ENCODE assay signal across 33 cellular contexts in genomic region chr17:40148527-40148926, GRCh38. TPM values are rescaled to one million over a fixed set of nuclear protein-coding genes. Genes with fewer than 3 reads are reported as not detected.
A peak's percentile ranks its signal among the peaks of the same experiment; 100 is the strongest.
DNase-seq lines count a peak whose midpoint lies in the region; ATAC-seq lines count a peak whose summit lies in the region.
"Had no signal": no experiment of that assay in that cellular context is flagged by ENCODE, and none has a peak within 500 bp of the region (broad histone marks: within the 10 kb centered on the region; RNA-seq: fewer than 3 reads in every experiment).

No MANE protein-coding gene starts in this region.

- no peak overlapping the region for H2AK5ac ChIP-seq in trophoblast cell (ENCODE audit: low read length)

- WGBS in trophoblast cell (ENCODE audit: extremely low coverage, insufficient coverage, insufficient read length): no CpG with 5 or more reads among the region's 3 CpGs

- H4K12ac ChIP-seq in trophoblast cell (ENCODE audit: low read depth, low read length): no peak overlapping the region

- no peak for DNase-seq in activated CD4-positive, alpha-beta T cell treated with anti-CD3 and anti-CD28 coated beads for 36 hours
- no peak for DNase-seq in activated CD4-positive, alpha-beta T cell treated with anti-CD3 and anti-CD28 coated beads for 4 hours
- no peak for DNase-seq in CD8-positive, alpha-beta memory T cell
- no peak for DNase-seq in trophoblast cell
- DNase-seq in DMS79 treated with DMSO at 0.1 percent for 48 hours (lab: John Stamatoyannopoulos, UW): no peak
- DNase-seq in iPS-NIHi7 (ENCODE audit: extremely low spot score): no peak
- DNase-seq: 8988T; activated CD4-positive, alpha-beta T cell treated with anti-CD3 and anti-CD28 coated beads, Interleukin-2, amount 50 U/mL, for 1 hour; activated CD8-positive, alpha-beta memory T cell treated with anti-CD3 and anti-CD28 coated beads, Interleukin-2, amount 50 U/mL, for 4 hours; activated effector memory CD4-positive, alpha-beta T cell treated with anti-CD3 and anti-CD28 coated beads, Interleukin-2, amount 50 U/mL, for 16 hours; amniotic stem cell; C1 segment of cervical spinal cord; Caco-2; DMS53; foreskin melanocyte; NCI-H1417 treated with DMSO at 0.1 percent for 48 hours; NCI-H2081; NCI-H69; nucleus accumbens; SHP77; stimulated activated CD4-positive, alpha-beta T cell treated with anti-CD3 and anti-CD28 coated beads, Interleukin-12 subunit alpha, Interleukin-12 subunit beta, amount 100 ng/mL, for 4 hours; stimulated activated CD4-positive, alpha-beta T cell treated with anti-CD3 and anti-CD28 coated beads, Interleukin-2, amount 100 ng/mL, for 48 hours; T1000; transverse colon; WERI-Rb-1 had no signal

- H4K8ac ChIP-seq in trophoblast cell (ENCODE audit: low read depth, low read length): no peak overlapping the region

- H3K4me1 ChIP-seq in CD8-positive, alpha-beta memory T cell (ENCODE audit: insufficient read depth, low read length): peaks cover 6% of the 10 kb centered on the region
- H3K4me1 ChIP-seq in trophoblast cell (ENCODE audit: control insufficient read depth in 1 of 2, insufficient read depth in 2 of 2, low read length in 2 of 2): no peaks in the 10 kb centered on the region
- H3K4me1 ChIP-seq: Caco-2 had no signal

- H3K4me2 ChIP-seq in trophoblast cell (ENCODE audit: low read length): no peak overlapping the region

- no peak overlapping the region for H3K27ac ChIP-seq in CD8-positive, alpha-beta memory T cell (ENCODE audit: low read depth, low read length)
- no peak overlapping the region for H3K27ac ChIP-seq in trophoblast cell (ENCODE audit: low read depth, low read length)
- H3K27ac ChIP-seq: transverse colon, WERI-Rb-1 had no signal

- H3K9me3 Mint-ChIP-seq in activated CD4-positive, alpha-beta T cell treated with anti-CD3 and anti-CD28 coated beads for 36 hours (ENCODE audit: low read depth): peaks cover 2% of the 10 kb centered on the region
- no peaks in the 10 kb centered on the region for H3K9me3 Mint-ChIP-seq in CD8-positive, alpha-beta memory T cell
- no peaks in the 10 kb centered on the region for H3K9me3 Mint-ChIP-seq in activated naive CD8-positive, alpha-beta T cell (ENCODE audit: low read depth)
- H3K9me3 Mint-ChIP-seq: brain had no signal

- no peak overlapping the region for H2AFZ ChIP-seq in trophoblast cell (ENCODE audit: insufficient read depth, low read length, poor library complexity)

- H3K9ac ChIP-seq in trophoblast cell (ENCODE audit: low read length): no peak overlapping the region

- no peaks in the 10 kb centered on the region for H3K27me3 Mint-ChIP-seq in activated CD4-positive, alpha-beta T cell treated with anti-CD3 and anti-CD28 coated beads for 36 hours
- no peaks in the 10 kb centered on the region for H3K27me3 Mint-ChIP-seq in CD8-positive, alpha-beta memory T cell
- H3K27me3 Mint-ChIP-seq in activated naive CD8-positive, alpha-beta T cell: no peaks in the 10 kb centered on the region
- H3K27me3 Mint-ChIP-seq: brain, progenitor cell of endocrine pancreas had no signal

- POLR2A ChIA-PET in activated CD4-positive, alpha-beta T cell treated with anti-CD3 and anti-CD28 coated beads for 36 hours (lab: Charles Lee): interaction anchor here (0.6 to 1.2 kb wide), 3 partner anchors 10 to 27 kb away, joined by 4 to 7 read pairs (median 5); no protein-coding TSS in a partner anchor
- POLR2A ChIA-PET in CD8-positive, alpha-beta memory T cell (lab: Charles Lee): interaction anchor here (0.6 to 0.9 kb wide), 3 partner anchors 8 to 127 kb away, joined by 3 to 5 read pairs (median 3); partner anchors contain the start of gene CASC3

- H3K23ac ChIP-seq in trophoblast cell (ENCODE audit: low read length): peak overlapping the region; percentile 96

- ATAC-seq in activated CD4-positive, alpha-beta T cell treated with anti-CD3 and anti-CD28 coated beads for 36 hours: no peak
- no peak for ATAC-seq in HG02759 (IDR thresholded peaks at IDR 0.05; ENCODE audit: unreplicated experiment)
- ATAC-seq: HepG2, Panc1, sciatic nerve had no signal

- no peak overlapping the region for H3K4ac ChIP-seq in trophoblast cell (ENCODE audit: low read depth, low read length)

- no peak overlapping the region for H2BK5ac ChIP-seq in trophoblast cell (ENCODE audit: low read depth, low read length, poor library complexity)

- H3K27ac Mint-ChIP-seq in activated CD4-positive, alpha-beta T cell treated with anti-CD3 and anti-CD28 coated beads for 36 hours: peak overlapping the region; percentile 55
- H3K27ac Mint-ChIP-seq in CD8-positive, alpha-beta memory T cell: peak overlapping the region in 5 of 8 donors; percentile 39 to 86 (median 79)
- peak overlapping the region; percentile 46 for H3K27ac Mint-ChIP-seq in activated naive CD8-positive, alpha-beta T cell
- H3K27ac Mint-ChIP-seq: progenitor cell of endocrine pancreas had no signal

- H3K79me2 ChIP-seq in trophoblast cell (ENCODE audit: control insufficient read depth, insufficient read depth, low read length, poor library complexity): no peaks in the 10 kb centered on the region

- no peak overlapping the region for H3K14ac ChIP-seq in trophoblast cell (ENCODE audit: low read length)

- H3K36me3 Mint-ChIP-seq in activated CD4-positive, alpha-beta T cell treated with anti-CD3 and anti-CD28 coated beads for 36 hours (ENCODE audit: low read depth): peaks cover 47% of the 10 kb centered on the region
- peaks cover 0 to 65% (median 16%) of the 10 kb centered on the region in 3 donors for H3K36me3 Mint-ChIP-seq in CD8-positive, alpha-beta memory T cell
- peaks cover 7% of the 10 kb centered on the region for H3K36me3 Mint-ChIP-seq in activated naive CD8-positive, alpha-beta T cell

- H3K79me1 ChIP-seq in trophoblast cell (ENCODE audit: low read length): no peaks in the 10 kb centered on the region

- H2BK120ac ChIP-seq in trophoblast cell (ENCODE audit: insufficient read depth, low read length, poor library complexity): no peak overlapping the region

- H3K27me3 ChIP-seq in CD8-positive, alpha-beta memory T cell (ENCODE audit: insufficient read depth, low read length, poor library complexity, severe bottlenecking): no peaks in the 10 kb centered on the region
- no peaks in the 10 kb centered on the region for H3K27me3 ChIP-seq in trophoblast cell (ENCODE audit: insufficient read depth, low read length)
- H3K27me3 ChIP-seq: transverse colon had no signal

- H3K4me3 ChIP-seq in CD8-positive, alpha-beta memory T cell (ENCODE audit: low read length): no peak overlapping the region
- no peak overlapping the region for H3K4me3 ChIP-seq in trophoblast cell (ENCODE audit: low read depth, low read length)
- H3K4me3 ChIP-seq: HAP-1, transverse colon had no signal

- H4K91ac ChIP-seq in trophoblast cell (ENCODE audit: low read depth, low read length): no peak overlapping the region

- H3K9me3 ChIP-seq in CD8-positive, alpha-beta memory T cell (ENCODE audit: low read length): no peaks in the 10 kb centered on the region
- no peaks in the 10 kb centered on the region for H3K9me3 ChIP-seq in trophoblast cell (ENCODE audit: insufficient read depth, low read depth, low read length)
- H3K9me3 ChIP-seq: Caco-2, HAP-1, transverse colon had no signal

- intact Hi-C loops in activated CD4-positive, alpha-beta T cell treated with anti-CD3 and anti-CD28 coated beads for 36 hours (cut with DNase I, micrococcal nuclease): no loop called here

- H3K18ac ChIP-seq in trophoblast cell (ENCODE audit: low read length): no peak overlapping the region

- peaks cover 52% of the 10 kb centered on the region for H3K4me1 Mint-ChIP-seq in activated CD4-positive, alpha-beta T cell treated with anti-CD3 and anti-CD28 coated beads for 36 hours
- peaks cover 35 to 62% (median 60%) of the 10 kb centered on the region in 3 donors for H3K4me1 Mint-ChIP-seq in CD8-positive, alpha-beta memory T cell
- H3K4me1 Mint-ChIP-seq in activated naive CD8-positive, alpha-beta T cell (ENCODE audit: low read depth): peaks cover 55% of the 10 kb centered on the region

- peaks cover 33% of the 10 kb centered on the region for H3K36me3 ChIP-seq in CD8-positive, alpha-beta memory T cell (ENCODE audit: insufficient read depth, low read length)
- H3K36me3 ChIP-seq in trophoblast cell (ENCODE audit: control insufficient read depth in 1 of 2, insufficient read depth in 2 of 2, low read length in 2 of 2): peaks cover 16 to 31% of the 10 kb centered on the region in 2 experiments

- H2BK12ac ChIP-seq in trophoblast cell (ENCODE audit: low read length): no peak overlapping the region

- H3K4me3 Mint-ChIP-seq in activated CD4-positive, alpha-beta T cell treated with anti-CD3 and anti-CD28 coated beads for 36 hours: no peak overlapping the region
- no peak overlapping the region for H3K4me3 Mint-ChIP-seq in CD8-positive, alpha-beta memory T cell
- H3K4me3 Mint-ChIP-seq in activated naive CD8-positive, alpha-beta T cell: peak overlapping the region; percentile 44

- CTCF ChIA-PET in activated CD4-positive, alpha-beta T cell treated with anti-CD3 and anti-CD28 coated beads for 36 hours (lab: Charles Lee): interaction anchor here (0.7 to 1.6 kb wide), 5 partner anchors 20 to 48 kb away, joined by 3 to 17 read pairs (median 5); no protein-coding TSS in a partner anchor
- CTCF ChIA-PET in CD8-positive, alpha-beta memory T cell (lab: Charles Lee): interaction anchor here (1.2 to 2.2 kb wide), 6 partner anchors 20 to 122 kb away, joined by 3 to 9 read pairs (median 4); partner anchors contain the start of gene WIPF2

RNA-seq across cellular contexts. Expression of gene CASC3, which starts 8.2 kb away (rescaled TPM):
- total RNA-seq in activated CD4-positive, alpha-beta T cell treated with anti-CD3 and anti-CD28 coated beads for 36 hours: 100 to 1,000 TPM in 1 of 2 experiments, 10 to 100 TPM in 1; 88.3 to 104 TPM
- total RNA-seq in CD8-positive, alpha-beta memory T cell: 100 to 1,000 TPM; 100 to 101 TPM
- polyA plus RNA-seq in CD8-positive, alpha-beta memory T cell: 47.4 TPM
- polyA plus RNA-seq in trophoblast cell (2013): 49.0 and 50.6 TPM in 2 replicates

RNA-seq across cellular contexts. Expression of gene MSL1, which starts 26.8 kb away (rescaled TPM):
- total RNA-seq in activated CD4-positive, alpha-beta T cell treated with anti-CD3 and anti-CD28 coated beads for 36 hours: 10 to 100 TPM; 81.7 to 89.6 TPM
- 10 to 100 TPM; 88.6 to 91.5 TPM for total RNA-seq in CD8-positive, alpha-beta memory T cell
- polyA plus RNA-seq in CD8-positive, alpha-beta memory T cell: 13.5 TPM
- 52.5 and 54.4 TPM in 2 replicates for polyA plus RNA-seq in trophoblast cell (2013)

RNA-seq across cellular contexts. Expression of gene RAPGEFL1, which starts 28.7 kb away (rescaled TPM):
- 1 to 10 TPM; 5.1 to 6.2 TPM for total RNA-seq in activated CD4-positive, alpha-beta T cell treated with anti-CD3 and anti-CD28 coated beads for 36 hours
- 1 to 10 TPM; 5.7 to 6.3 TPM for total RNA-seq in CD8-positive, alpha-beta memory T cell
- 0.32 TPM for polyA plus RNA-seq in CD8-positive, alpha-beta memory T cell
- polyA plus RNA-seq in trophoblast cell (2013): 2.8 and 3.0 TPM in 2 replicates

RNA-seq across cellular contexts. Expression of gene NR1D1, which starts 48.1 kb away (rescaled TPM):
- total RNA-seq in activated CD4-positive, alpha-beta T cell treated with anti-CD3 and anti-CD28 coated beads for 36 hours: 1 to 10 TPM; 5.2 to 5.4 TPM
- 10 to 100 TPM; 10.0 to 10.2 TPM for total RNA-seq in CD8-positive, alpha-beta memory T cell
- 10.4 TPM for polyA plus RNA-seq in CD8-positive, alpha-beta memory T cell
- polyA plus RNA-seq in trophoblast cell (2013): 2.0 and 2.2 TPM in 2 replicates
